23 cellular contexts compared by ENCODE assay signal in the genomic region with DNA sequence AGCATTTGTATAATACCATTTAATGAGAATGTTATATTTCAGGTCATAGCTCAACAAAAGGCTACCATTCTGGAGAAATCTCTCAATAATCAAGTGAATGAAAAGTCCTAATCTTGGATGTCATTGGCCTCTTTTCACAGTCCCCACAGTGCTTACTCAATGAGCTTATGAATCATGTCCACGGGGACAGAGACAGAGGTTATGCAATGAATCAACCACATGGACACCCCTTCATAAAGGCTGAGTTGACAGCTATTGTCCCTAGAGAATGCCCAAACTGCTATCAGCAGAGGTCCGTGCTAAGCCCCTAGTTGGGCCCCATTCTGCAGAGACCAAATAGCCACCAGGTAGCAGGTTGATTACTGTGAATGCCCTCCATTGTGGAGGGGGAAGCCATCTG.
"Had no signal": no experiment of that assay in that cellular context is flagged by ENCODE, and none has a peak within 500 bp of the region (broad histone marks: within the 10 kb centered on the region; RNA-seq: fewer than 3 reads in every experiment).

No MANE protein-coding gene starts in this region.

- H3K4me1 Mint-ChIP-seq: activated B cell treated with CpG ODN at 0.5 μM for 24 hours; activated CD4-positive, alpha-beta T cell treated with anti-CD3 and anti-CD28 coated beads, Interleukin-2, amount 10 ng/mL, durations not matched to agents 24 days and 14 days; activated CD8-positive, alpha-beta memory T cell treated with anti-CD3 and anti-CD28 coated beads, Interleukin-2, amount 10 ng/mL, durations not matched to agents 7 days and 5 days; activated naive CD8-positive, alpha-beta T cell treated with anti-CD3 and anti-CD28 coated beads, Interleukin-2, amount 50 U/mL, for 24 hours; brain; T-helper 17 cell had no signal

- H3K27ac ChIP-seq: ascending aorta, Peyer's patch, RWPE1 had no signal

- H3K27me3 Mint-ChIP-seq: activated B cell treated with CpG ODN at 0.5 μM for 24 hours; activated CD4-positive, alpha-beta T cell treated with anti-CD3 and anti-CD28 coated beads, Interleukin-2, amount 10 ng/mL, durations not matched to agents 24 days and 14 days; activated CD8-positive, alpha-beta memory T cell treated with anti-CD3 and anti-CD28 coated beads, Interleukin-2, amount 10 ng/mL, durations not matched to agents 7 days and 5 days; activated naive CD8-positive, alpha-beta T cell treated with anti-CD3 and anti-CD28 coated beads, Interleukin-2, amount 50 U/mL, for 24 hours; T-helper 17 cell had no signal

- H3K9me3 Mint-ChIP-seq: activated B cell treated with CpG ODN at 0.5 μM for 24 hours had no signal

- H3K27me3 ChIP-seq: ascending aorta, Peyer's patch had no signal

- ATAC-seq: activated CD8-positive, alpha-beta memory T cell treated with anti-CD3 and anti-CD28 coated beads, Interleukin-2, amount 10 ng/mL, durations not matched to agents 7 days and 5 days; activated naive CD4-positive, alpha-beta T cell treated with anti-CD3 and anti-CD28 coated beads, Interleukin-2, amount 50 U/mL, for 72 hours; activated naive CD8-positive, alpha-beta T cell treated with anti-CD3 and anti-CD28 coated beads, Interleukin-2, amount 50 U/mL, for 24 hours; T-helper 17 cell had no signal

- H3K9me3 ChIP-seq: ascending aorta, Peyer's patch had no signal

- H3K4me3 Mint-ChIP-seq: activated B cell treated with CpG ODN at 0.5 μM for 24 hours; activated CD4-positive, alpha-beta T cell treated with anti-CD3 and anti-CD28 coated beads, Interleukin-2, amount 10 ng/mL, durations not matched to agents 24 days and 14 days; activated CD8-positive, alpha-beta memory T cell treated with anti-CD3 and anti-CD28 coated beads, Interleukin-2, amount 10 ng/mL, durations not matched to agents 7 days and 5 days; activated naive CD8-positive, alpha-beta T cell treated with anti-CD3 and anti-CD28 coated beads, Interleukin-2, amount 50 U/mL, for 24 hours; activated T-cell treated with anti-CD3 and anti-CD28 coated beads, Interleukin-2, amount 50 U/mL, for 24 hours; brain; T-helper 17 cell had no signal

- H3K36me3 Mint-ChIP-seq: activated CD8-positive, alpha-beta memory T cell treated with anti-CD3 and anti-CD28 coated beads, Interleukin-2, amount 10 ng/mL, durations not matched to agents 7 days and 5 days; activated naive CD4-positive, alpha-beta T cell treated with anti-CD3 and anti-CD28 coated beads, Interleukin-2, amount 50 U/mL, for 72 hours; brain had no signal

- H3K4me1 ChIP-seq: ascending aorta, Peyer's patch had no signal

- DNase-seq: activated B cell treated with CpG ODN at 0.5 μM for 24 hours; activated CD4-positive, alpha-beta T cell treated with anti-CD3 and anti-CD28 coated beads for 1 hour; activated CD4-positive, alpha-beta T cell treated with anti-CD3 and anti-CD28 coated beads, Interleukin-2, amount 10 ng/mL, durations not matched to agents 24 days and 14 days; activated CD4-positive, alpha-beta T cell treated with anti-CD3 and anti-CD28 coated beads, Interleukin-2, amount 50 U/mL, for 48 hours; activated CD8-positive, alpha-beta memory T cell treated with anti-CD3 and anti-CD28 coated beads, Interleukin-2, amount 10 ng/mL, durations not matched to agents 7 days and 5 days; activated effector memory CD4-positive, alpha-beta T cell treated with anti-CD3 and anti-CD28 coated beads, Interleukin-2, amount 50 U/mL, for 16 hours; activated naive CD4-positive, alpha-beta T cell treated with Interleukin-2 at 50 U/mL for 16 hours; activated naive CD8-positive, alpha-beta T cell treated with anti-CD3 and anti-CD28 coated beads, Interleukin-2, amount 50 U/mL, for 24 hours; activated T-cell treated with anti-CD3 and anti-CD28 coated beads, Interleukin-2, amount 50 U/mL, for 24 hours; amniotic stem cell; cerebellar nuclear complex; NCI-H1436; NCI-H1694 treated with DMSO at 0.1 percent for 48 hours; NCI-H2081; NCI-H526; Peyer's patch; SHP77 treated with DMSO at 0.1 percent for 48 hours; T-helper 17 cell; T-helper 9 cell had no signal

- H3K36me3 ChIP-seq: ascending aorta, Peyer's patch had no signal

- H3K4me3 ChIP-seq: ascending aorta, Peyer's patch had no signal

- H3K27ac Mint-ChIP-seq: activated B cell treated with CpG ODN at 0.5 μM for 24 hours; activated CD4-positive, alpha-beta T cell treated with anti-CD3 and anti-CD28 coated beads, Interleukin-2, amount 10 ng/mL, durations not matched to agents 24 days and 14 days; activated CD8-positive, alpha-beta memory T cell treated with anti-CD3 and anti-CD28 coated beads, Interleukin-2, amount 10 ng/mL, durations not matched to agents 7 days and 5 days; activated naive CD4-positive, alpha-beta T cell treated with anti-CD3 and anti-CD28 coated beads, Interleukin-2, amount 50 U/mL, for 72 hours; activated naive CD8-positive, alpha-beta T cell treated with anti-CD3 and anti-CD28 coated beads, Interleukin-2, amount 50 U/mL, for 24 hours; activated T-cell treated with anti-CD3 and anti-CD28 coated beads, Interleukin-2, amount 50 U/mL, for 24 hours; brain; T-helper 17 cell had no signal
